8 cellular contexts compared by ENCODE assay signal in the genomic region with DNA sequence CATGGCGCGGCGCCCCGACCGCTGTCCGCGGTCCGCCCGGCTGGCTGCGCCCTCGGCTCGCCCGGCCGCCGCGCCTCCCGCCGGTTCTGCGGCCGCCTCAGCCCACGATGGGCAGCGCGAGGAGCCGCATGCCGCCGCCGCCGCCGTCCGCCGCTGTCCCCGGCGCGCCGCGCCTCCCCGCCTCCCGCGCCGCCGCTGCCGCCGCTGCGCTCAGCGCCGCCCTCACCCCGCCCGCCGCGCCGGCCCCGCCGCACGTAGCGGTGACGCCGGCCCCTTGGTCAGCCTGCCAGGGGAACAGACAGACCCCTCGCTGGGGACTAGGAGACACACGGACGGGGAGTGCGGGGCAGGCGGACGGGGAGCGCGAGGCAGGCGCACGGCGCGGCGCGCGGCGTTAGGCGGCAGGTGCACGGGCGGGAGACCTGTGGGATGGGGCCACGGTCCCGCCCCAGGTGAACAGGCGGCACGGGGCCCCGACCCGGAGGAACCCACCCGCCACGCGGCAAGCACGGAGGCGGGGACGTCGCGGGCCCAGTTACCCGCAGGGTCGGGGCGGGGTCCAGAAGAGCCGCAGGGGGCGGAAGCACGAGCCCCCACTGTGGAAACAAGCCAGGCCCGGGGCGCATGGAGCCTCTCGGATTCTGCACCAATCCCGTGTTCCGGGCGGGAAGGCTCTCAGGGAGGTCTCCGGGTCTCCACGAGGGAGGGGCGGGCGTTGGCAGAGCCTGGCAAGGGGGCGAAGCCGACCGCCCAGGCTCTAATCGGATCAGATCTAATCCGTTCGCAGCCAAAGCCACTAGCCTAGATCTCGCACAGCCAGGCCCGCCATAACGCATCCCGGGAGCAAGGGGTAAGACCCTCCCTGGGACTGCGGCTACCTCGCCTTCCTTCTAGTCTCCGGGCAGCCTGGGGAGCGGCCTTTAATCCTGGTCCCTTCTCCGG. TPM values are rescaled to one million over a fixed set of nuclear protein-coding genes. Genes with fewer than 3 reads are reported as not detected.
A peak's percentile ranks its signal among the peaks of the same experiment; 100 is the strongest.
DNase-seq lines count a peak whose midpoint lies in the region; ATAC-seq, FAIRE-seq and TF ChIP-seq lines count a peak whose summit lies in the region.

A gene with protein sequence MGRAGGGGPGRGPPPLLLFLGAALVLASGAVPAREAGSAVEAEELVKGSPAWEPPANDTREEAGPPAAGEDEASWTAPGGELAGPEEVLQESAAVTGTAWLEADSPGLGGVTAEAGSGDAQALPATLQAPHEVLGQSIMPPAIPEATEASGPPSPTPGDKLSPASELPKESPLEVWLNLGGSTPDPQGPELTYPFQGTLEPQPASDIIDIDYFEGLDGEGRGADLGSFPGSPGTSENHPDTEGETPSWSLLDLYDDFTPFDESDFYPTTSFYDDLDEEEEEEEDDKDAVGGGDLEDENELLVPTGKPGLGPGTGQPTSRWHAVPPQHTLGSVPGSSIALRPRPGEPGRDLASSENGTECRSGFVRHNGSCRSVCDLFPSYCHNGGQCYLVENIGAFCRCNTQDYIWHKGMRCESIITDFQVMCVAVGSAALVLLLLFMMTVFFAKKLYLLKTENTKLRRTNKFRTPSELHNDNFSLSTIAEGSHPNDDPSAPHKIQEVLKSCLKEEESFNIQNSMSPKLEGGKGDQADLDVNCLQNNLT (minus strand): TSS at position 175 of the 942 bp plus-strand sequence. CDS start 172 bp downstream, at position 3.

- no peak for TF ChIP-seq POLR2A in esophagus muscularis mucosa (IDR thresholded peaks at IDR 0.05; ENCODE audit: low read depth)

- peaks cover 11% of the 10 kb centered on the region in 2 donors for H3K27me3 Mint-ChIP-seq in CD4-positive, alpha-beta memory T cell
- H3K27me3 Mint-ChIP-seq in natural killer cell treated with Interleukin-12 subunit alpha and Interleukin-12 subunit beta and Interleukin-15 and Interleukin-18, amount 100 ng/mL, for 72 hours = peaks cover 15% of the 10 kb centered on the region in 2 donors

- no peak within 1 kb of the TSS for H3K27ac ChIP-seq in CD4-positive, alpha-beta memory T cell (ENCODE audit: low read depth, low read length)
- H3K27ac ChIP-seq in esophagus muscularis mucosa (replicated peaks in 1 of 4) = peak within 1 kb of the TSS in 2 of 4 donors; percentile 34 to 58

- H3K4me1 ChIP-seq in CD4-positive, alpha-beta memory T cell (ENCODE audit: insufficient read depth, low read length) = peaks cover 12% of the 10 kb centered on the region
- H3K4me1 ChIP-seq in esophagus muscularis mucosa = peaks cover 11 to 23% (median 18%) of the 10 kb centered on the region in 4 donors

- no peak for FAIRE-seq in urothelium cell line (lab: Jason Lieb, UNC)

- peak within 1 kb of the TSS in 1 of 2 donors; percentile 52 for H3K4me3 ChIP-seq in CD4-positive, alpha-beta memory T cell (ENCODE audit: low read length in 2 of 2)
- H3K4me3 ChIP-seq in esophagus muscularis mucosa = peak within 1 kb of the TSS; percentile 71 to 83 (median 72)

- peaks cover 16% of the 10 kb centered on the region for H3K27me3 ChIP-seq in CD4-positive, alpha-beta memory T cell (ENCODE audit: insufficient read depth, low read length)
- H3K27me3 ChIP-seq in esophagus muscularis mucosa = peaks cover 0 to 20% (median 2%) of the 10 kb centered on the region in 4 donors

- TF ChIP-seq CTCF in esophagus muscularis mucosa (IDR thresholded peaks at IDR 0.05) = no peak

- 0% methylated on average over 7 of the region's 121 CpGs for WGBS in esophagus muscularis mucosa

- H3K9me3 ChIP-seq in CD4-positive, alpha-beta memory T cell (ENCODE audit: control insufficient read depth in 1 of 2, low read length in 2 of 2) = no peaks in the 10 kb centered on the region
- no peaks in the 10 kb centered on the region for H3K9me3 ChIP-seq in esophagus muscularis mucosa

- H3K27ac Mint-ChIP-seq in CD4-positive, alpha-beta memory T cell = no peak within 1 kb of the TSS
- no peak within 1 kb of the TSS for H3K27ac Mint-ChIP-seq in natural killer cell treated with Interleukin-12 subunit alpha and Interleukin-12 subunit beta and Interleukin-15 and Interleukin-18, amount 100 ng/mL, for 72 hours

- peak in 4 of 5 donors; percentile 13 to 24 (median 20) for DNase-seq in CD4-positive, alpha-beta memory T cell
- DNase-seq in activated CD8-positive, alpha-beta memory T cell treated with anti-CD3 and anti-CD28 coated beads, Interleukin-2, amount 50 U/mL, for 4 hours = peak; percentile 19
- DNase-seq in esophagus muscularis mucosa (ENCODE audit: extremely low spot score) (no peak), urothelium cell line (ENCODE audit: low spot score) (peak; percentile 55), NCI-H510A (lab: John Stamatoyannopoulos, UW) (no peak)
- DNase-seq in natural killer cell treated with Interleukin-12 subunit alpha and Interleukin-12 subunit beta and Interleukin-15 and Interleukin-18, amount 100 ng/mL, for 72 hours (ENCODE audit: low spot score) = no peak

- ATAC-seq in HG03432 (IDR thresholded peaks at IDR 0.05; ENCODE audit: unreplicated experiment) (peak; percentile 41), GM18517 (IDR thresholded peaks at IDR 0.05; ENCODE audit: unreplicated experiment) (no peak)
- peak; percentile 73 for ATAC-seq in natural killer cell treated with Interleukin-12 subunit alpha and Interleukin-12 subunit beta and Interleukin-15 and Interleukin-18, amount 100 ng/mL, for 72 hours

- CTCF ChIA-PET in CD4-positive, alpha-beta memory T cell (lab: Charles Lee; ENCODE audit: partially characterized antibody) = no interaction called here

- no peaks in the 10 kb centered on the region for H3K9me3 Mint-ChIP-seq in CD4-positive, alpha-beta memory T cell
- no peaks in the 10 kb centered on the region for H3K9me3 Mint-ChIP-seq in natural killer cell treated with Interleukin-12 subunit alpha and Interleukin-12 subunit beta and Interleukin-15 and Interleukin-18, amount 100 ng/mL, for 72 hours

- no peaks in the 10 kb centered on the region for H3K36me3 Mint-ChIP-seq in CD4-positive, alpha-beta memory T cell
- no peaks in the 10 kb centered on the region for H3K36me3 Mint-ChIP-seq in natural killer cell treated with Interleukin-12 subunit alpha and Interleukin-12 subunit beta and Interleukin-15 and Interleukin-18, amount 100 ng/mL, for 72 hours

- peaks cover 0 to 8% (median under 1%) of the 10 kb centered on the region in 4 donors for H3K4me1 Mint-ChIP-seq in CD4-positive, alpha-beta memory T cell
- no peaks in the 10 kb centered on the region for H3K4me1 Mint-ChIP-seq in natural killer cell treated with Interleukin-12 subunit alpha and Interleukin-12 subunit beta and Interleukin-15 and Interleukin-18, amount 100 ng/mL, for 72 hours (ENCODE audit: low read depth in 2 of 2)

- no peak for TF ChIP-seq EP300 in esophagus muscularis mucosa (IDR thresholded peaks at IDR 0.05)

- POLR2A ChIA-PET in CD4-positive, alpha-beta memory T cell (lab: Charles Lee; ENCODE audit: partially characterized antibody) = interaction anchor here (1.5 kb wide), 1 partner anchor 21 kb away, joined by 4 read pairs; no protein-coding TSS in a partner anchor

- peak within 1 kb of the TSS; percentile 46 to 85 (median 66) for H3K4me3 Mint-ChIP-seq in CD4-positive, alpha-beta memory T cell
- peak within 1 kb of the TSS; percentile 55 for H3K4me3 Mint-ChIP-seq in natural killer cell treated with Interleukin-12 subunit alpha and Interleukin-12 subunit beta and Interleukin-15 and Interleukin-18, amount 100 ng/mL, for 72 hours

- H3K36me3 ChIP-seq in CD4-positive, alpha-beta memory T cell (ENCODE audit: insufficient read depth, low read length) = no peaks in the 10 kb centered on the region
- H3K36me3 ChIP-seq in esophagus muscularis mucosa = no peaks in the 10 kb centered on the region

- intact Hi-C loops in CD4-positive, alpha-beta memory T cell (cut with micrococcal nuclease) = no loop called here
- intact Hi-C loops in esophagus muscularis mucosa (cut with DNase I) = no loop called here

RNA-seq across cellular contexts. Expression of the gene that starts here (rescaled TPM):
- under 1 TPM; 0.20 to 0.42 TPM for total RNA-seq in CD4-positive, alpha-beta memory T cell
- not detected for polyA plus RNA-seq in CD4-positive, alpha-beta memory T cell
- 1 to 10 TPM in 1 of 4 donors, under 1 TPM in 2, not detected in 1; 0.66 to 1.2 (median 0.75) TPM for total RNA-seq in esophagus muscularis mucosa
- under 1 TPM; 0.29 to 0.95 TPM for total RNA-seq in natural killer cell treated with Interleukin-12 subunit alpha and Interleukin-12 subunit beta and Interleukin-15 and Interleukin-18, amount 100 ng/mL, for 72 hours

Comparison
In these comparisons a context has a peak if more than half of its experiments do, and no peak if none do; other contexts are left out.
1. Peak in DNase-seq in CD4-positive, alpha-beta memory T cell; RNA of the gene not detected or under 1 TPM.
2. Peak in ATAC-seq in natural killer cell treated with Interleukin-12 subunit alpha and Interleukin-12 subunit beta and Interleukin-15 and Interleukin-18, amount 100 ng/mL, for 72 hours; RNA of the gene not detected or under 1 TPM.
3. DNase-seq: peak in activated CD8-positive, alpha-beta memory T cell treated with anti-CD3 and anti-CD28 coated beads, Interleukin-2, amount 50 U/mL, for 4 hours (single experiment) and urothelium cell line (single experiment); none in esophagus muscularis mucosa (single experiment), natural killer cell treated with Interleukin-12 subunit alpha and Interleukin-12 subunit beta and Interleukin-15 and Interleukin-18, amount 100 ng/mL, for 72 hours (single experiment) and NCI-H510A (single experiment).